23 cellular contexts compared by ENCODE assay signal in genomic region chr5:27727254-27727653, GRCh38.
"Had no signal": no experiment of that assay in that cellular context is flagged by ENCODE, and none has a peak within 500 bp of the region (broad histone marks: within the 10 kb centered on the region; RNA-seq: fewer than 3 reads in every experiment).

No MANE protein-coding gene starts in this region.

- H3K36me3 ChIP-seq: esophagus muscularis mucosa, gastrocnemius medialis, heart right ventricle, ovary, right lobe of liver, tibial nerve, upper lobe of right lung, vagina had no signal

- H3K4me1 ChIP-seq: esophagus muscularis mucosa, gastrocnemius medialis, heart right ventricle, right lobe of liver, testis, tibial nerve, upper lobe of right lung, vagina had no signal

- DNase-seq: effector memory CD8-positive, alpha-beta T cell; gastrocnemius medialis; heart right ventricle; kidney glomerular epithelial cell; mammary epithelial cell; natural killer cell; nucleus accumbens; ovary; right lobe of liver; stimulated activated CD4-positive, alpha-beta T cell treated with anti-CD3 and anti-CD28 coated beads, Interleukin-2, amount 100 ng/mL, for 24 hours; stimulated activated CD4-positive, alpha-beta T cell treated with anti-CD3 and anti-CD28 coated beads, Interleukin-4, amount 100 ng/mL, for 4 hours; stimulated activated naive B cell treated with anti-CD40 and anti-IgM and Interleukin-4, amounts not matched to agents 10 μg/mL and 1 μg/mL and 100 μg/mL, for 72 hours; stimulated activated naive CD8-positive, alpha-beta T cell treated with anti-CD3 and anti-CD28 coated beads, Interleukin-15, amount 100 ng/mL, for 72 hours; testis; upper lobe of right lung had no signal

- H3K4me1 Mint-ChIP-seq: natural killer cell; neural crest cell; stimulated activated naive B cell treated with anti-CD40 and anti-IgM and Interleukin-4, amounts not matched to agents 10 μg/mL and 1 μg/mL and 100 μg/mL, for 72 hours; stimulated activated naive CD8-positive, alpha-beta T cell treated with anti-CD3 and anti-CD28 coated beads, Interleukin-15, amount 100 ng/mL, for 72 hours had no signal

- H3K27ac ChIP-seq: epithelial cell of prostate, esophagus muscularis mucosa, gastrocnemius medialis, heart right ventricle, ovary, right lobe of liver, testis, tibial nerve, upper lobe of right lung, vagina had no signal

- H3K36me3 Mint-ChIP-seq: mesothelial cell of epicardium; stimulated activated naive B cell treated with anti-CD40 and anti-IgM and Interleukin-4, amounts not matched to agents 10 μg/mL and 1 μg/mL and 100 μg/mL, for 72 hours had no signal

- H3K4me3 ChIP-seq: esophagus muscularis mucosa, gastrocnemius medialis, heart right ventricle, ovary, right lobe of liver, testis, tibial nerve, upper lobe of right lung, vagina had no signal

- H3K27me3 ChIP-seq: esophagus muscularis mucosa, gastrocnemius medialis, heart right ventricle, ovary, right lobe of liver, testis, tibial nerve, upper lobe of right lung, vagina had no signal

- FAIRE-seq: islet of Langerhans had no signal

- H3K27me3 Mint-ChIP-seq: dendritic cell treated with granulocyte-macrophage colony-stimulating factor and Interleukin-4, amounts not matched to agents 40 ng/mL and 50 ng/mL, for 4 days; effector memory CD8-positive, alpha-beta T cell; stimulated activated naive B cell treated with anti-CD40 and anti-IgM and Interleukin-4, amounts not matched to agents 10 μg/mL and 1 μg/mL and 100 μg/mL, for 72 hours; stimulated activated naive CD8-positive, alpha-beta T cell treated with anti-CD3 and anti-CD28 coated beads, Interleukin-15, amount 100 ng/mL, for 72 hours had no signal

- H3K9me3 ChIP-seq: esophagus muscularis mucosa, gastrocnemius medialis, ovary, right lobe of liver, testis, tibial nerve, upper lobe of right lung, vagina had no signal

- H3K9me3 Mint-ChIP-seq: dendritic cell treated with granulocyte-macrophage colony-stimulating factor and Interleukin-4, amounts not matched to agents 40 ng/mL and 50 ng/mL, for 4 days; neural crest cell; stimulated activated naive CD8-positive, alpha-beta T cell treated with anti-CD3 and anti-CD28 coated beads, Interleukin-15, amount 100 ng/mL, for 72 hours had no signal

- H3K4me3 Mint-ChIP-seq: dendritic cell treated with granulocyte-macrophage colony-stimulating factor and Interleukin-4, amounts not matched to agents 40 ng/mL and 50 ng/mL, for 4 days; effector memory CD8-positive, alpha-beta T cell; mesothelial cell of epicardium; natural killer cell; neural crest cell; stimulated activated naive B cell treated with anti-CD40 and anti-IgM and Interleukin-4, amounts not matched to agents 10 μg/mL and 1 μg/mL and 100 μg/mL, for 72 hours; stimulated activated naive CD8-positive, alpha-beta T cell treated with anti-CD3 and anti-CD28 coated beads, Interleukin-15, amount 100 ng/mL, for 72 hours had no signal

- H3K27ac Mint-ChIP-seq: dendritic cell treated with granulocyte-macrophage colony-stimulating factor and Interleukin-4, amounts not matched to agents 40 ng/mL and 50 ng/mL, for 4 days; effector memory CD8-positive, alpha-beta T cell; mesothelial cell of epicardium; natural killer cell; stimulated activated naive B cell treated with anti-CD40 and anti-IgM and Interleukin-4, amounts not matched to agents 10 μg/mL and 1 μg/mL and 100 μg/mL, for 72 hours; stimulated activated naive CD8-positive, alpha-beta T cell treated with anti-CD3 and anti-CD28 coated beads, Interleukin-15, amount 100 ng/mL, for 72 hours had no signal
